In genomic region chr5:92923885-92924284, GRCh38 we compare ENCODE assay signal across 1 cellular context.
TF ChIP-seq lines count a peak whose summit lies in the region.

No MANE protein-coding gene starts in this region.

TF ChIP-seq in GM23338, 12 proteins besides CTCF, POLR2A, EP300 and RAD21 (continued from another document):
- no peak for TF ChIP-seq REST (IDR thresholded peaks at IDR 0.05; ENCODE audit: unreplicated experiment)
- no peak for TF ChIP-seq EZH2phosphoT487 (IDR thresholded peaks at IDR 0.05; ENCODE audit: unreplicated experiment)
- TF ChIP-seq ZNF114 (CRISPR knock-in tag; IDR thresholded peaks at IDR 0.05) = no peak
- no peak for TF ChIP-seq CREB1 (CRISPR knock-in tag; IDR thresholded peaks at IDR 0.05; ENCODE audit: low read depth)
- no peak for TF ChIP-seq STAT1 (IDR thresholded peaks at IDR 0.05; ENCODE audit: unreplicated experiment)
- no peak for TF ChIP-seq ZNF331 (CRISPR knock-in tag; IDR thresholded peaks at IDR 0.05; ENCODE audit: low read depth)
- no peak for TF ChIP-seq NANOG (IDR thresholded peaks at IDR 0.05; ENCODE audit: borderline replicate concordance)
- no peak for TF ChIP-seq POLR2AphosphoS5 (IDR thresholded peaks at IDR 0.05; ENCODE audit: low read depth)
- no peak for TF ChIP-seq JUNB (IDR thresholded peaks at IDR 0.05; ENCODE audit: unreplicated experiment)
- no peak for TF ChIP-seq ETS1 (IDR thresholded peaks at IDR 0.05)
- TF ChIP-seq EZH2 (IDR thresholded peaks at IDR 0.05; ENCODE audit: low read depth, unreplicated experiment) = no peak
